In the genomic region with DNA sequence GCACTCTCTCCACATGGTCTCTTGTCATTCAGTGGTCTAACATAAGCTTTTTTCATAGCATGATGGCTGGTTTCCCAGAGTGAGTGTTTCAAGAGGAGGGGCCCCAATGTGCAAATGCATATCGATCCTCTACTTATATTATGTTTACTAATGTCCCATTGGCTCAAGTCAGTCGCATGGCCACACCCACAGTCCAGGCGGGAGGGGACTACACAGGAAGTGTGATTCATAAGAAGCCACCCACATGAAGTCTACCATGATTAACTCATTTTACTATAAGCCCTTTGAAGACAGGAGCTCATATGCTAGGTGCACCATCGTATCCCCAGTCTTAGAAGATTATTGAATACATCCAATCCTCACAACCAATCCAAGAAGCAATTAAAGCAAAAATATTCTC, we compare ENCODE assay signal across 22 cellular contexts.
DNase-seq lines count a peak whose midpoint lies in the region; ATAC-seq and TF ChIP-seq lines count a peak whose summit lies in the region.
"Had no signal": no experiment of that assay in that cellular context is flagged by ENCODE, and none has a peak within 500 bp of the region (broad histone marks: within the 10 kb centered on the region; RNA-seq: fewer than 3 reads in every experiment).

No MANE protein-coding gene starts in this region.

- ATAC-seq in activated CD8-positive, alpha-beta T cell treated with anti-CD3 and anti-CD28 coated beads for 36 hours, result no peak
- ATAC-seq in activated CD8-positive, alpha-beta T cell treated with anti-CD3 and anti-CD28 coated beads, Interleukin-2, amount 10 ng/mL, durations not matched to agents 7 days and 5 days, result no peak

- H3K4me3 Mint-ChIP-seq in activated CD8-positive, alpha-beta T cell treated with anti-CD3 and anti-CD28 coated beads for 36 hours, result no peak overlapping the region
- no peak overlapping the region for H3K4me3 Mint-ChIP-seq in activated CD8-positive, alpha-beta T cell treated with anti-CD3 and anti-CD28 coated beads, Interleukin-2, amount 10 ng/mL, durations not matched to agents 7 days and 5 days
- H3K4me3 Mint-ChIP-seq: GM23338, HFFc6, IgD-negative memory B cell had no signal

- DNase-seq in activated CD8-positive, alpha-beta T cell treated with anti-CD3 and anti-CD28 coated beads for 36 hours, result peak; percentile 8
- no peak for DNase-seq in activated CD8-positive, alpha-beta T cell treated with anti-CD3 and anti-CD28 coated beads, Interleukin-2, amount 10 ng/mL, durations not matched to agents 7 days and 5 days
- DNase-seq in Jurkat, Clone E6-1 (ENCODE audit: low read depth, low spot score), result peak; percentile 6
- DNase-seq in SW480 (ENCODE audit: low spot score), result peak; percentile 18
- peak; percentile 7 for DNase-seq in renal cortical epithelial cell (ENCODE audit: low read depth)
- no peak for DNase-seq in occipital lobe (lab: John Stamatoyannopoulos, UW)
- DNase-seq in stomach, result no peak
- no peak for DNase-seq in NCI-H510A (lab: John Stamatoyannopoulos, UW)
- DNase-seq: DMS153, DND-41, HFFc6, NCI-H1105 treated with DMSO at 0.1 percent for 48 hours, NCI-H146, NCI-H1930, NCI-H2107, PC-9, Right ventricle myocardium superior, RPMI8226 had no signal

- H3K27me3 ChIP-seq in stomach, result peaks cover 0 to 6% (median 0%) of the 10 kb centered on the region in 3 donors

- H3K9me3 ChIP-seq in stomach, result peaks cover 0 to 13% (median 6%) of the 10 kb centered on the region in 4 donors
- H3K9me3 ChIP-seq: HAP-1, SJSA1 had no signal

- H3K27me3 Mint-ChIP-seq in activated CD8-positive, alpha-beta T cell treated with anti-CD3 and anti-CD28 coated beads for 36 hours, result peaks cover 4% of the 10 kb centered on the region
- no peaks in the 10 kb centered on the region for H3K27me3 Mint-ChIP-seq in activated CD8-positive, alpha-beta T cell treated with anti-CD3 and anti-CD28 coated beads, Interleukin-2, amount 10 ng/mL, durations not matched to agents 7 days and 5 days (ENCODE audit: low read depth)

- TF ChIP-seq CTCF in activated CD8-positive, alpha-beta T cell treated with anti-CD3 and anti-CD28 coated beads for 36 hours (IDR thresholded peaks at IDR 0.05), result no peak
- no peak for TF ChIP-seq CTCF in stomach (IDR thresholded peaks at IDR 0.05)

- TF ChIP-seq EP300 in stomach (IDR thresholded peaks at IDR 0.05), result no peak

- no peaks in the 10 kb centered on the region for H3K4me1 Mint-ChIP-seq in activated CD8-positive, alpha-beta T cell treated with anti-CD3 and anti-CD28 coated beads for 36 hours (ENCODE audit: low read depth)
- H3K4me1 Mint-ChIP-seq in activated CD8-positive, alpha-beta T cell treated with anti-CD3 and anti-CD28 coated beads, Interleukin-2, amount 10 ng/mL, durations not matched to agents 7 days and 5 days (ENCODE audit: low read depth), result no peaks in the 10 kb centered on the region
- H3K4me1 Mint-ChIP-seq: IgD-negative memory B cell had no signal

- no peaks in the 10 kb centered on the region for H3K4me1 ChIP-seq in stomach
- H3K4me1 ChIP-seq: HAP-1, SJSA1 had no signal

- no peak overlapping the region for H3K4me3 ChIP-seq in Jurkat, Clone E6-1 (ENCODE audit: low read length)
- H3K4me3 ChIP-seq in stomach, result no peak overlapping the region
- H3K4me3 ChIP-seq: GM23338, HAP-1, PC-9, SJSA1 had no signal

- H3K36me3 ChIP-seq in stomach, result no peaks in the 10 kb centered on the region
- H3K36me3 ChIP-seq: HAP-1, SJSA1 had no signal

- H3K36me3 Mint-ChIP-seq in activated CD8-positive, alpha-beta T cell treated with anti-CD3 and anti-CD28 coated beads for 36 hours (ENCODE audit: low read depth), result no peaks in the 10 kb centered on the region
- no peaks in the 10 kb centered on the region for H3K36me3 Mint-ChIP-seq in activated CD8-positive, alpha-beta T cell treated with anti-CD3 and anti-CD28 coated beads, Interleukin-2, amount 10 ng/mL, durations not matched to agents 7 days and 5 days (ENCODE audit: low read depth)

- POLR2A ChIA-PET in activated CD8-positive, alpha-beta T cell treated with anti-CD3 and anti-CD28 coated beads for 36 hours (lab: Charles Lee), result no interaction called here
- POLR2A ChIA-PET in activated CD8-positive, alpha-beta T cell treated with anti-CD3 and anti-CD28 coated beads, Interleukin-2, amount 10 ng/mL, durations not matched to agents 7 days and 5 days (lab: Charles Lee), result no interaction called here

- intact Hi-C loops in activated CD8-positive, alpha-beta T cell treated with anti-CD3 and anti-CD28 coated beads for 36 hours (cut with micrococcal nuclease), result no loop called here
- intact Hi-C loops in stomach (cut with DNase I; ENCODE audit: low total_unique reads), result no loop called here

- no peak overlapping the region for H3K27ac Mint-ChIP-seq in activated CD8-positive, alpha-beta T cell treated with anti-CD3 and anti-CD28 coated beads for 36 hours
- H3K27ac Mint-ChIP-seq in activated CD8-positive, alpha-beta T cell treated with anti-CD3 and anti-CD28 coated beads, Interleukin-2, amount 10 ng/mL, durations not matched to agents 7 days and 5 days, result no peak overlapping the region
- H3K27ac Mint-ChIP-seq: GM23338, HFFc6, IgD-negative memory B cell had no signal

- H3K9me3 Mint-ChIP-seq in activated CD8-positive, alpha-beta T cell treated with anti-CD3 and anti-CD28 coated beads for 36 hours, result peaks cover 2% of the 10 kb centered on the region
- H3K9me3 Mint-ChIP-seq in activated CD8-positive, alpha-beta T cell treated with anti-CD3 and anti-CD28 coated beads, Interleukin-2, amount 10 ng/mL, durations not matched to agents 7 days and 5 days (ENCODE audit: insufficient read depth), result no peaks in the 10 kb centered on the region

- 81 to 88% (median 87%) methylated on average over 4 of the region's 4 CpGs for WGBS in stomach, 5 donors

- TF ChIP-seq POLR2A in stomach (IDR thresholded peaks at IDR 0.05), result no peak

- no peak overlapping the region for H3K27ac ChIP-seq in stomach
- H3K27ac ChIP-seq: PC-9, SJSA1 had no signal

- CTCF ChIA-PET in activated CD8-positive, alpha-beta T cell treated with anti-CD3 and anti-CD28 coated beads for 36 hours (lab: Charles Lee), result no interaction called here
- CTCF ChIA-PET in activated CD8-positive, alpha-beta T cell treated with anti-CD3 and anti-CD28 coated beads, Interleukin-2, amount 10 ng/mL, durations not matched to agents 7 days and 5 days (lab: Charles Lee), result no interaction called here

Comparison
In these comparisons a context has a peak if more than half of its experiments do, and no peak if none do; other contexts are left out.
1. DNase-seq: peak in activated CD8-positive, alpha-beta T cell treated with anti-CD3 and anti-CD28 coated beads for 36 hours (single experiment), Jurkat, Clone E6-1 (single experiment), SW480 (single experiment) and renal cortical epithelial cell (single experiment); none in activated CD8-positive, alpha-beta T cell treated with anti-CD3 and anti-CD28 coated beads, Interleukin-2, amount 10 ng/mL, durations not matched to agents 7 days and 5 days (single experiment), occipital lobe (single experiment), stomach (single experiment) and NCI-H510A (single experiment).